13 cellular contexts compared by ENCODE assay signal in the genomic region with DNA sequence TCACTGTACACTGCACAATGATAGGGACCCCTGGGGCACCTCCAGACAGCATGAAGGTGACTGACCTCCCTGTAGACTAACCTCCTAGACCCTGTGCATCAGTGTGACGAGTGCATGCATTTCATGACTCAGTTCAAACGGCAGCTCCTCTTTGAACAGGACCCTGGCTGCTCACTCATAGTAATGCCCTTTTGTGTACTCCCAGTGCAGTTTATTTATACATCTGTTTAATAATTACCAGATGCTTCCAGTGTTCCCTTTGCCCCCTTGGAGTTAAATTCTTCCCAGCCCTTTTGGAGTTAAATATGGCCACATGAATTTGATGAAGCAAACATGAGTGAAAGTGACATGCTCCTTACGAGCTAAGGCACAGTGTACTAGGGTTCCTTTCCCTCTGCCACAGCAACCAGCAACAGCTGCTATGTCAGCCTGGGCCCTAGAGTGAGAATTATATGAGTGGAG.
A peak's percentile ranks its signal among the peaks of the same experiment; 100 is the strongest.
DNase-seq lines count a peak whose midpoint lies in the region; ATAC-seq and TF ChIP-seq lines count a peak whose summit lies in the region.
"Had no signal": no experiment of that assay in that cellular context is flagged by ENCODE, and none has a peak within 500 bp of the region (broad histone marks: within the 10 kb centered on the region; RNA-seq: fewer than 3 reads in every experiment).

No MANE protein-coding gene starts in this region.

- ATAC-seq in HG02571 (IDR thresholded peaks at IDR 0.05; ENCODE audit: unreplicated experiment), result no peak
- no peak for ATAC-seq in GM18861 (IDR thresholded peaks at IDR 0.05; ENCODE audit: unreplicated experiment)
- ATAC-seq: gastrocnemius medialis, sciatic nerve had no signal

- WGBS in SK-N-SH (ENCODE audit: low lambda C conversion rate), result 12% methylated on average over 3 of the region's 3 CpGs

- no peak overlapping the region for H2AFZ ChIP-seq in SK-N-SH (ENCODE audit: low read depth)

- H3K27ac ChIP-seq in SK-N-SH (ENCODE audit: low read depth in 2 of 2, low read length in 1 of 2), result no peak overlapping the region
- H3K27ac ChIP-seq: gastrocnemius medialis had no signal

- no peaks in the 10 kb centered on the region for H3K27me3 ChIP-seq in SK-N-SH (ENCODE audit: insufficient read depth)
- H3K27me3 ChIP-seq: gastrocnemius medialis had no signal

- no peaks in the 10 kb centered on the region; a peak in 1 of 4 replicates for H3K4me1 ChIP-seq in SK-N-SH (ENCODE audit: control insufficient read depth in 1 of 2, insufficient read depth in 2 of 2, low read depth in 1 of 2, low read length in 1 of 2)
- H3K4me1 ChIP-seq: gastrocnemius medialis had no signal

- H3F3A ChIP-seq in SK-N-SH (replicated peaks; ENCODE audit: insufficient read depth), result no peaks in the 10 kb centered on the region

- H3K4me2 ChIP-seq in SK-N-SH, result no peak overlapping the region

- TF ChIP-seq CTCF in SK-N-SH (IDR thresholded peaks at IDR 0.05) (no peak), foreskin fibroblast (IDR thresholded peaks at IDR 0.05; ENCODE audit: low read depth, low read length) (no peak)

- H3K9ac ChIP-seq in SK-N-SH, result no peak overlapping the region

- TF ChIP-seq RAD21 in SK-N-SH (IDR thresholded peaks at IDR 0.05; ENCODE audit: low read length), result no peak

- no peak for TF ChIP-seq EP300 in SK-N-SH (IDR thresholded peaks at IDR 0.05; ENCODE audit: borderline replicate concordance in 1 of 2, low read depth in 1 of 2, low read length in 1 of 2)

- CTCF ChIA-PET in SK-N-SH (lab: Yijun Ruan, JAX), result interaction anchor here (0.8 to 2.4 kb wide), 2 partner anchors 14 to 17 kb away, joined by 5 to 9 read pairs; no protein-coding TSS in a partner anchor

- H3K79me2 ChIP-seq in SK-N-SH (ENCODE audit: insufficient read depth), result no peaks in the 10 kb centered on the region

- no peaks in the 10 kb centered on the region for H4K20me1 ChIP-seq in SK-N-SH (ENCODE audit: insufficient read depth)

- H3K36me3 ChIP-seq in SK-N-SH (replicated peaks in 1 of 2; ENCODE audit: control insufficient read depth in 1 of 2, insufficient read depth in 2 of 2, low read length in 1 of 2), result no peaks in the 10 kb centered on the region
- H3K36me3 ChIP-seq: gastrocnemius medialis had no signal

- no peaks in the 10 kb centered on the region for H3K9me2 ChIP-seq in SK-N-SH

- intact Hi-C loops in head of caudate nucleus (cut with DNase I) (no loop called here), cardiac septum (cut with DNase I) (no loop called here)

- POLR2A ChIA-PET in SK-N-SH (lab: Yijun Ruan, JAX), result no interaction called here

- DNase-seq in EL, result peak; percentile 84
- no peak for DNase-seq in SK-N-SH
- DNase-seq in foreskin fibroblast, result peak; percentile 89 to 90
- DNase-seq in skeletal muscle cell (ENCODE audit: low read depth), result peak; percentile 38
- DNase-seq in head of caudate nucleus, result no peak
- DNase-seq in cardiac septum (ENCODE audit: low spot score), result no peak
- DNase-seq: activated CD4-positive, CD25-positive, alpha-beta regulatory T cell; activated T-cell treated with anti-CD3 and anti-CD28 coated beads for 4 hours; gastrocnemius medialis; NCI-H187 had no signal

- H3K4me3 ChIP-seq in SK-N-SH (ENCODE audit: low read depth in 2 of 2, low read length in 1 of 2), result no peak overlapping the region
- H3K4me3 ChIP-seq in foreskin fibroblast (ENCODE audit: low read depth in 1 of 2, low read length in 2 of 2), result no peak overlapping the region
- no peak overlapping the region for H3K4me3 ChIP-seq in skeletal muscle cell (ENCODE audit: low read depth, low read length)
- H3K4me3 ChIP-seq: gastrocnemius medialis had no signal

- H3K9me3 ChIP-seq in SK-N-SH, result no peaks in the 10 kb centered on the region
- H3K9me3 ChIP-seq: gastrocnemius medialis had no signal

TF ChIP-seq in SK-N-SH, 30 proteins besides CTCF, POLR2A, EP300 and RAD21:
- no peak for TF ChIP-seq JUND (IDR thresholded peaks at IDR 0.05)
- TF ChIP-seq, protein P1, sequence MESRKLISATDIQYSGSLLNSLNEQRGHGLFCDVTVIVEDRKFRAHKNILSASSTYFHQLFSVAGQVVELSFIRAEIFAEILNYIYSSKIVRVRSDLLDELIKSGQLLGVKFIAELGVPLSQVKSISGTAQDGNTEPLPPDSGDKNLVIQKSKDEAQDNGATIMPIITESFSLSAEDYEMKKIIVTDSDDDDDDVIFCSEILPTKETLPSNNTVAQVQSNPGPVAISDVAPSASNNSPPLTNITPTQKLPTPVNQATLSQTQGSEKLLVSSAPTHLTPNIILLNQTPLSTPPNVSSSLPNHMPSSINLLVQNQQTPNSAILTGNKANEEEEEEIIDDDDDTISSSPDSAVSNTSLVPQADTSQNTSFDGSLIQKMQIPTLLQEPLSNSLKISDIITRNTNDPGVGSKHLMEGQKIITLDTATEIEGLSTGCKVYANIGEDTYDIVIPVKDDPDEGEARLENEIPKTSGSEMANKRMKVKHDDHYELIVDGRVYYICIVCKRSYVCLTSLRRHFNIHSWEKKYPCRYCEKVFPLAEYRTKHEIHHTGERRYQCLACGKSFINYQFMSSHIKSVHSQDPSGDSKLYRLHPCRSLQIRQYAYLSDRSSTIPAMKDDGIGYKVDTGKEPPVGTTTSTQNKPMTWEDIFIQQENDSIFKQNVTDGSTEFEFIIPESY (IDR thresholded peaks at IDR 0.05; ENCODE audit: borderline replicate concordance, low read depth), result no peak
- TF ChIP-seq RCOR1 (IDR thresholded peaks at IDR 0.05; ENCODE audit: low read length), result no peak
- TF ChIP-seq, protein P2, sequence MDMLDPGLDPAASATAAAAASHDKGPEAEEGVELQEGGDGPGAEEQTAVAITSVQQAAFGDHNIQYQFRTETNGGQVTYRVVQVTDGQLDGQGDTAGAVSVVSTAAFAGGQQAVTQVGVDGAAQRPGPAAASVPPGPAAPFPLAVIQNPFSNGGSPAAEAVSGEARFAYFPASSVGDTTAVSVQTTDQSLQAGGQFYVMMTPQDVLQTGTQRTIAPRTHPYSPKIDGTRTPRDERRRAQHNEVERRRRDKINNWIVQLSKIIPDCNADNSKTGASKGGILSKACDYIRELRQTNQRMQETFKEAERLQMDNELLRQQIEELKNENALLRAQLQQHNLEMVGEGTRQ (IDR thresholded peaks at IDR 0.05; ENCODE audit: borderline replicate concordance, low read depth, low read length), result no peak
- TF ChIP-seq, protein P3, sequence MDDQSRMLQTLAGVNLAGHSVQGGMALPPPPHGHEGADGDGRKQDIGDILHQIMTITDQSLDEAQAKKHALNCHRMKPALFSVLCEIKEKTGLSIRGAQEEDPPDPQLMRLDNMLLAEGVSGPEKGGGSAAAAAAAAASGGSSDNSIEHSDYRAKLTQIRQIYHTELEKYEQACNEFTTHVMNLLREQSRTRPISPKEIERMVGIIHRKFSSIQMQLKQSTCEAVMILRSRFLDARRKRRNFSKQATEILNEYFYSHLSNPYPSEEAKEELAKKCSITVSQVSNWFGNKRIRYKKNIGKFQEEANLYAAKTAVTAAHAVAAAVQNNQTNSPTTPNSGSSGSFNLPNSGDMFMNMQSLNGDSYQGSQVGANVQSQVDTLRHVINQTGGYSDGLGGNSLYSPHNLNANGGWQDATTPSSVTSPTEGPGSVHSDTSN (IDR thresholded peaks at IDR 0.05), result peak; percentile 47; the same call in 1 of the 2 replicates
- no peak for TF ChIP-seq CHD2 (IDR thresholded peaks at IDR 0.05; ENCODE audit: low read length, partially characterized antibody)
- TF ChIP-seq, protein P4, sequence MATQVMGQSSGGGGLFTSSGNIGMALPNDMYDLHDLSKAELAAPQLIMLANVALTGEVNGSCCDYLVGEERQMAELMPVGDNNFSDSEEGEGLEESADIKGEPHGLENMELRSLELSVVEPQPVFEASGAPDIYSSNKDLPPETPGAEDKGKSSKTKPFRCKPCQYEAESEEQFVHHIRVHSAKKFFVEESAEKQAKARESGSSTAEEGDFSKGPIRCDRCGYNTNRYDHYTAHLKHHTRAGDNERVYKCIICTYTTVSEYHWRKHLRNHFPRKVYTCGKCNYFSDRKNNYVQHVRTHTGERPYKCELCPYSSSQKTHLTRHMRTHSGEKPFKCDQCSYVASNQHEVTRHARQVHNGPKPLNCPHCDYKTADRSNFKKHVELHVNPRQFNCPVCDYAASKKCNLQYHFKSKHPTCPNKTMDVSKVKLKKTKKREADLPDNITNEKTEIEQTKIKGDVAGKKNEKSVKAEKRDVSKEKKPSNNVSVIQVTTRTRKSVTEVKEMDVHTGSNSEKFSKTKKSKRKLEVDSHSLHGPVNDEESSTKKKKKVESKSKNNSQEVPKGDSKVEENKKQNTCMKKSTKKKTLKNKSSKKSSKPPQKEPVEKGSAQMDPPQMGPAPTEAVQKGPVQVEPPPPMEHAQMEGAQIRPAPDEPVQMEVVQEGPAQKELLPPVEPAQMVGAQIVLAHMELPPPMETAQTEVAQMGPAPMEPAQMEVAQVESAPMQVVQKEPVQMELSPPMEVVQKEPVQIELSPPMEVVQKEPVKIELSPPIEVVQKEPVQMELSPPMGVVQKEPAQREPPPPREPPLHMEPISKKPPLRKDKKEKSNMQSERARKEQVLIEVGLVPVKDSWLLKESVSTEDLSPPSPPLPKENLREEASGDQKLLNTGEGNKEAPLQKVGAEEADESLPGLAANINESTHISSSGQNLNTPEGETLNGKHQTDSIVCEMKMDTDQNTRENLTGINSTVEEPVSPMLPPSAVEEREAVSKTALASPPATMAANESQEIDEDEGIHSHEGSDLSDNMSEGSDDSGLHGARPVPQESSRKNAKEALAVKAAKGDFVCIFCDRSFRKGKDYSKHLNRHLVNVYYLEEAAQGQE (IDR thresholded peaks at IDR 0.05; ENCODE audit: low read depth, low read length), result no peak
- TF ChIP-seq MEF2A (IDR thresholded peaks at IDR 0.05; ENCODE audit: borderline replicate concordance, low read depth), result no peak
- TF ChIP-seq TCF12 (IDR thresholded peaks at IDR 0.05), result peak; percentile 85
- TF ChIP-seq, protein P5, sequence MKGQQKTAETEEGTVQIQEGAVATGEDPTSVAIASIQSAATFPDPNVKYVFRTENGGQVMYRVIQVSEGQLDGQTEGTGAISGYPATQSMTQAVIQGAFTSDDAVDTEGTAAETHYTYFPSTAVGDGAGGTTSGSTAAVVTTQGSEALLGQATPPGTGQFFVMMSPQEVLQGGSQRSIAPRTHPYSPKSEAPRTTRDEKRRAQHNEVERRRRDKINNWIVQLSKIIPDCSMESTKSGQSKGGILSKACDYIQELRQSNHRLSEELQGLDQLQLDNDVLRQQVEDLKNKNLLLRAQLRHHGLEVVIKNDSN (IDR thresholded peaks at IDR 0.05; ENCODE audit: borderline replicate concordance, low read depth), result no peak
- TF ChIP-seq FOSL2 (IDR thresholded peaks at IDR 0.05; ENCODE audit: borderline replicate concordance, low read depth), result peak; percentile 15; the same call in 1 of the 2 replicates
- TF ChIP-seq TEAD4 (IDR thresholded peaks at IDR 0.05; ENCODE audit: borderline replicate concordance, insufficient read depth), result no peak
- no peak for TF ChIP-seq EZH2phosphoT487 (IDR thresholded peaks at IDR 0.05; ENCODE audit: borderline replicate concordance, low read depth)
TF ChIP-seq in SK-N-SH: peak in this region for 3.

Comparison
In these comparisons a context has a peak if more than half of its experiments do, and no peak if none do; other contexts are left out.
1. DNase-seq: peak in EL (single experiment), foreskin fibroblast (2 of 2) and skeletal muscle cell (single experiment); none in SK-N-SH (single experiment), head of caudate nucleus (0 of 42) and cardiac septum (single experiment).